ENCODE assay signal across 21 cellular contexts in the genomic region with DNA sequence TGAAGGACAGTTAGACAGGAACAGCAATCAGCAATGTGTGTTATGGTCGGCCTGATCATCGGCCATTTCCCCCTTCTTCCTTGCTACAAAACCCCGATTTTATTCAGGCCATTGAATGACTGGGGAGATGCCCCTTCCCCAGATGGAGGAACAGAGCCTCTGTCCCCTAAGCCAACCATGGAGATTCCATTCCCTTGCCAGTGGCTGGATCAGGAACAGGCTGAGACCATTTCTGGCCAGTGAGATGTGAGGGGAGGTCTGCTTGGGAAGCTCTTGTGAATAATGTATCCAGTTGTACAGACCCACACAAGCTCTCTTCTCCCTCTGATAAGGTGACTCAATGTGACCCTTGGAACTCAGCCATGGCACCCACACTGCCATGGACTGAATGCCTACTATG. TPM values are rescaled to one million over a fixed set of nuclear protein-coding genes. Genes with fewer than 3 reads are reported as not detected.
DNase-seq lines count a peak whose midpoint lies in the region; ATAC-seq, FAIRE-seq and TF ChIP-seq lines count a peak whose summit lies in the region.
"Had no signal": no experiment of that assay in that cellular context is flagged by ENCODE, and none has a peak within 500 bp of the region (broad histone marks: within the 10 kb centered on the region; RNA-seq: fewer than 3 reads in every experiment).

No MANE protein-coding gene starts in this region.

- H3K4me1 Mint-ChIP-seq in Caco-2 (ENCODE audit: low read depth, unreplicated experiment) = peaks cover 26% of the 10 kb centered on the region
- H3K4me1 Mint-ChIP-seq in astrocyte (ENCODE audit: low read depth, unreplicated experiment) = peaks cover 55% of the 10 kb centered on the region

- H3K4me3 ChIP-seq in Caco-2 (ENCODE audit: low read depth, low read length) (no peak overlapping the region), astrocyte (ENCODE audit: insufficient read depth, low read depth, low read length) (no peak overlapping the region), stomach (no peak overlapping the region), pancreas (no peak overlapping the region)
- H3K4me3 ChIP-seq: heart left ventricle had no signal

- H3K9me3 Mint-ChIP-seq in Caco-2 (ENCODE audit: unreplicated experiment) (no peaks in the 10 kb centered on the region), astrocyte (ENCODE audit: unreplicated experiment) (no peaks in the 10 kb centered on the region)
- H3K9me3 Mint-ChIP-seq: activated naive CD4-positive, alpha-beta T cell treated with anti-CD3 and anti-CD28 coated beads for 36 hours; CD8-positive, alpha-beta T cell had no signal

- no peak for FAIRE-seq in astrocyte (lab: Jason Lieb, UNC)
- FAIRE-seq in pancreas (lab: Jason Lieb, UNC) = no peak

- no peak overlapping the region for H3K9ac ChIP-seq in astrocyte (ENCODE audit: low read length)

- TF ChIP-seq CTCF in Caco-2 (IDR thresholded peaks at IDR 0.05; ENCODE audit: insufficient read depth in 1 of 2, low read depth in 1 of 2, low read length in 1 of 2, severe bottlenecking in 1 of 2, unreplicated experiment in 1 of 2) = no peak
- no peak for TF ChIP-seq CTCF in astrocyte (IDR thresholded peaks at IDR 0.05; ENCODE audit: insufficient read depth, low read depth, low read length)
- TF ChIP-seq CTCF in stomach (IDR thresholded peaks at IDR 0.05) = no peak
- TF ChIP-seq CTCF in pancreas (IDR thresholded peaks at IDR 0.05) = no peak

- DNase-seq in Caco-2 (no peak), astrocyte (ENCODE audit: low read depth) (no peak), medulla oblongata (ENCODE audit: extremely low spot score) (peak; percentile 33), stomach (no peak), HCEC 1CT (no peak), pancreas (no peak), GF-D8 (lab: John Stamatoyannopoulos, UW) (no peak)
- DNase-seq: activated CD4-positive, alpha-beta T cell treated with anti-CD3 and anti-CD28 coated beads, Interleukin-2, amount 50 U/mL, for 4 hours; activated naive CD4-positive, alpha-beta T cell treated with anti-CD3 and anti-CD28 coated beads for 36 hours; activated T-cell treated with anti-CD3 and anti-CD28 coated beads for 4 hours; CD8-positive, alpha-beta T cell; dermis blood vessel endothelial cell; EL; heart left ventricle; MM.1S; NCI-H1694 treated with DMSO at 0.1 percent for 48 hours; RPMI8226; stimulated activated CD4-positive, alpha-beta T cell treated with anti-CD3 and anti-CD28 coated beads, Interleukin-4, amount 100 ng/mL, for 4 hours; stimulated activated CD8-positive, alpha-beta memory T cell treated with anti-CD3 and anti-CD28 coated beads, Interleukin-4, amount 100 ng/mL, for 48 hours; SW 1271 had no signal

- no peak for TF ChIP-seq EP300 in stomach (IDR thresholded peaks at IDR 0.05)

- H3K36me3 ChIP-seq in Caco-2 (ENCODE audit: control insufficient read depth, insufficient read depth, low read length) (no peaks in the 10 kb centered on the region), astrocyte (ENCODE audit: insufficient read depth, low read length) (peaks cover 26% of the 10 kb centered on the region), stomach (peaks cover 12 to 37% (median 25%) of the 10 kb centered on the region in 4 donors), pancreas (peaks cover 0 to 11% (median 6%) of the 10 kb centered on the region in 3 donors)

- peaks cover 100% of the 10 kb centered on the region for H3K79me2 ChIP-seq in astrocyte (ENCODE audit: insufficient read depth, low read length)

- H3K4me1 ChIP-seq in Caco-2 (peaks cover 45% of the 10 kb centered on the region), astrocyte (ENCODE audit: insufficient read depth, low read length) (peaks cover 54% of the 10 kb centered on the region), stomach (peaks cover 70 to 99% (median 84%) of the 10 kb centered on the region in 4 donors), pancreas (peaks cover 23 to 43% (median 37%) of the 10 kb centered on the region in 3 donors)

- H3K36me3 Mint-ChIP-seq in Caco-2 (ENCODE audit: insufficient read depth, unreplicated experiment) (peaks cover 31% of the 10 kb centered on the region), astrocyte (ENCODE audit: low read depth, unreplicated experiment) (peaks cover 17% of the 10 kb centered on the region)

- H3K27ac Mint-ChIP-seq in Caco-2 (ENCODE audit: unreplicated experiment) (peak overlapping the region; percentile 42), astrocyte (ENCODE audit: unreplicated experiment) (no peak overlapping the region)
- H3K27ac Mint-ChIP-seq: activated naive CD4-positive, alpha-beta T cell treated with anti-CD3 and anti-CD28 coated beads for 36 hours; CD8-positive, alpha-beta T cell had no signal

- POLR2A ChIA-PET in Caco-2 (lab: Charles Lee) = no interaction called here

- TF ChIP-seq POLR2A in stomach (IDR thresholded peaks at IDR 0.05) = no peak

- H3K27me3 ChIP-seq in Caco-2 (replicated peaks; ENCODE audit: control insufficient read depth, insufficient read depth, low read length) (no peaks in the 10 kb centered on the region), astrocyte (ENCODE audit: insufficient read depth, low read length) (no peaks in the 10 kb centered on the region), stomach (no peaks in the 10 kb centered on the region), pancreas (no peaks in the 10 kb centered on the region)
- H3K27me3 ChIP-seq: heart left ventricle had no signal

- H3K27me3 Mint-ChIP-seq in Caco-2 (ENCODE audit: insufficient read depth, unreplicated experiment) (no peaks in the 10 kb centered on the region), astrocyte (ENCODE audit: low read depth, unreplicated experiment) (no peaks in the 10 kb centered on the region)

- H3K4me2 ChIP-seq in astrocyte (ENCODE audit: low read length) = peak overlapping the region; percentile 1

- CTCF ChIA-PET in Caco-2 (lab: Charles Lee) = interaction anchor here (4.3 kb wide), 1 partner anchor 14 kb away, joined by 22 read pairs; no protein-coding TSS in a partner anchor

- peaks cover 77% of the 10 kb centered on the region for H4K20me1 ChIP-seq in astrocyte (ENCODE audit: insufficient read depth, low read length)

- no peak overlapping the region for H2AFZ ChIP-seq in astrocyte (ENCODE audit: low read depth, low read length)

- no peak for ATAC-seq in HG02981 (IDR thresholded peaks at IDR 0.05; ENCODE audit: unreplicated experiment)
- ATAC-seq in pancreas = no peak
- ATAC-seq: CD8-positive, alpha-beta T cell; heart left ventricle had no signal

- 69 to 89% (median 84%) methylated on average over 3 of the region's 3 CpGs for WGBS in stomach, 5 donors
- 89 to 96% methylated on average over 3 of the region's 3 CpGs for whole genome bisulfite sequencing in pancreas, 2 donors

- no TSS peak for BruUV-seq in Caco-2 (replicated peaks; lab: Mats Ljungman, UMichigan)

- intact Hi-C loops in Caco-2 (cut with micrococcal nuclease; ENCODE audit: unreplicated experiment) = no loop called here
- intact Hi-C loops in stomach (cut with DNase I; ENCODE audit: low total_unique reads) = no loop called here
- intact Hi-C loops in pancreas (cut with DNase I) = no loop called here

- no peaks in the 10 kb centered on the region for H3K9me3 ChIP-seq in Caco-2
- H3K9me3 ChIP-seq in astrocyte (ENCODE audit: insufficient read depth, low read depth, low read length) = no peaks in the 10 kb centered on the region
- H3K9me3 ChIP-seq in stomach = no peaks in the 10 kb centered on the region
- H3K9me3 ChIP-seq in pancreas = no peaks in the 10 kb centered on the region
- H3K9me3 ChIP-seq: heart left ventricle had no signal

- H3K27ac ChIP-seq in astrocyte (ENCODE audit: low read depth, low read length) (no peak overlapping the region), stomach (peak overlapping the region in 4 of 5 donors; percentile 93 to 96 (median 95)), pancreas (no peak overlapping the region)

- H3K4me3 Mint-ChIP-seq in Caco-2 (ENCODE audit: unreplicated experiment) (no peak overlapping the region), astrocyte (ENCODE audit: unreplicated experiment) (no peak overlapping the region)
- H3K4me3 Mint-ChIP-seq: activated naive CD4-positive, alpha-beta T cell treated with anti-CD3 and anti-CD28 coated beads for 36 hours; CD8-positive, alpha-beta T cell had no signal

RNA-seq across cellular contexts. Expression of gene CSRP1, which starts 7.7 kb away (rescaled TPM):
- total RNA-seq in Caco-2 (2022) (60.0 and 60.8 TPM in 2 replicates), astrocyte (289 and 317 TPM in 2 replicates), stomach (1,000 to 10,000 TPM in 2 of 5 donors, 100 to 1,000 TPM in 3; 304 to 2,162 (median 853) TPM), pancreas (10 to 100 TPM; 49.6 to 91.9 (median 54.8) TPM)
- polyA plus RNA-seq in stomach (100 to 1,000 TPM; 220 to 641 (median 274) TPM), pancreas (100 to 1,000 TPM in 1 of 2 donors, 10 to 100 TPM in 1; 91.9 to 103 TPM)

RNA-seq across cellular contexts. Expression of gene PHLDA3, which starts 30.2 kb away (rescaled TPM):
- total RNA-seq in Caco-2 (2022) (6.5 and 10.5 TPM in 2 replicates), astrocyte (150 and 152 TPM in 2 replicates), stomach (10 to 100 TPM in 4 of 5 donors, 1 to 10 TPM in 1; 4.0 to 66.5 (median 12.7) TPM), pancreas (10 to 100 TPM in 4 of 6 donors, 1 to 10 TPM in 2; 8.6 to 24.4 (median 15.7) TPM)
- polyA plus RNA-seq in stomach (10 to 100 TPM; 21.5 to 45.4 (median 29.9) TPM), pancreas (10 to 100 TPM; 10.8 to 11.9 TPM)

RNA-seq across cellular contexts. Expression of gene NAV1, which starts 39.7 kb away (rescaled TPM):
- total RNA-seq in Caco-2 (2022) = 2.0 and 4.6 TPM in 2 replicates
- total RNA-seq in astrocyte = 79.7 and 85.2 TPM in 2 replicates
- total RNA-seq in stomach = 10 to 100 TPM in 4 of 5 donors, 1 to 10 TPM in 1; 8.2 to 33.0 (median 17.3) TPM
- 1 to 10 TPM; 3.0 to 4.7 (median 4.7) TPM for polyA plus RNA-seq in stomach
- 10 to 100 TPM in 2 of 6 donors, 1 to 10 TPM in 4; 6.0 to 13.6 (median 8.1) TPM for total RNA-seq in pancreas
- 1 to 10 TPM; 5.6 TPM for polyA plus RNA-seq in pancreas

Comparison
In these comparisons a context has a peak if more than half of its experiments do, and no peak if none do; other contexts are left out.
1. H3K27ac ChIP-seq: peak in stomach (4 of 5); none in astrocyte (single experiment) and pancreas (0 of 4).